ENCODE assay signal across 8 cellular contexts in genomic region chr5:43193171-43193951, GRCh38. TPM values are rescaled to one million over a fixed set of nuclear protein-coding genes. Genes with fewer than 3 reads are reported as not detected.
DNase-seq lines count a peak whose midpoint lies in the region; ATAC-seq and TF ChIP-seq lines count a peak whose summit lies in the region.

No MANE protein-coding gene starts in this region.

- TF ChIP-seq POLR2A in right lobe of liver (IDR thresholded peaks at IDR 0.05), result no peak

- H3K9me3 ChIP-seq in right lobe of liver, result no peaks in the 10 kb centered on the region

- H3K4me1 ChIP-seq in right lobe of liver, result peaks cover 0 to 20% (median 3%) of the 10 kb centered on the region in 4 donors

- no peak overlapping the region for H3K4me3 ChIP-seq in Jurkat, Clone E6-1 (ENCODE audit: low read length)
- peak overlapping the region in 2 of 3 donors; percentile 47 to 51 for H3K4me3 ChIP-seq in right lobe of liver

- 7% methylated on average over 13 of the region's 13 CpGs for WGBS in right lobe of liver (ENCODE audit: insufficient coverage, low coverage, low lambda C conversion rate, missing lambda C conversion rate)

- intact Hi-C loops in dendritic cell treated with granulocyte-macrophage colony-stimulating factor and Interleukin-4, amounts not matched to agents 40 ng/mL and 50 ng/mL, for 4 days (cut with micrococcal nuclease), result no loop called here
- intact Hi-C loops in right lobe of liver (cut with DNase I), result no loop called here

- no peak for TF ChIP-seq CTCF in right lobe of liver (IDR thresholded peaks at IDR 0.05)

- H3K27ac ChIP-seq in right lobe of liver, result no peak overlapping the region

- no peaks in the 10 kb centered on the region for H3K36me3 ChIP-seq in right lobe of liver

- no peaks in the 10 kb centered on the region for H3K9me3 Mint-ChIP-seq in T-helper 2 cell treated with Interferon-gamma antibody and Interleukin-4, amounts not matched to agents 5 μg/mL and 100 μg/mL, for 36 hours
- no peaks in the 10 kb centered on the region for H3K9me3 Mint-ChIP-seq in dendritic cell treated with granulocyte-macrophage colony-stimulating factor and Interleukin-4, amounts not matched to agents 40 ng/mL and 50 ng/mL, for 4 days

- DNase-seq in COLO829 (ENCODE audit: low spot score) (peak; percentile 89), right lobe of liver (no peak)
- DNase-seq in Jurkat, Clone E6-1 (ENCODE audit: low read depth, low spot score), result peak; percentile 49
- peak; percentile 39 for DNase-seq in T-helper 2 cell treated with Interferon-gamma antibody and Interleukin-4, amounts not matched to agents 5 μg/mL and 100 μg/mL, for 36 hours (ENCODE audit: low spot score)
- DNase-seq in stimulated activated CD4-positive, alpha-beta T cell treated with anti-CD3 and anti-CD28 coated beads, Interleukin-4, amount 100 ng/mL, for 4 hours, result peak; percentile 19 to 20

- peaks cover 32% of the 10 kb centered on the region for H3K4me1 Mint-ChIP-seq in T-helper 2 cell treated with Interferon-gamma antibody and Interleukin-4, amounts not matched to agents 5 μg/mL and 100 μg/mL, for 36 hours (ENCODE audit: low read depth)
- H3K4me1 Mint-ChIP-seq in dendritic cell treated with granulocyte-macrophage colony-stimulating factor and Interleukin-4, amounts not matched to agents 40 ng/mL and 50 ng/mL, for 4 days (ENCODE audit: low read depth), result peaks cover 21% of the 10 kb centered on the region

- ATAC-seq in GM21367 (IDR thresholded peaks at IDR 0.05; ENCODE audit: unreplicated experiment), result peak; percentile 48
- ATAC-seq in right lobe of liver, result peak in 2 of 4 donors; percentile 36 to 43
- ATAC-seq in HG03097 (IDR thresholded peaks at IDR 0.05; ENCODE audit: low FRiP score, unreplicated experiment), result no peak

- peaks cover 0 to 4% of the 10 kb centered on the region in 2 donors for H3K27me3 ChIP-seq in right lobe of liver

- H3K27ac Mint-ChIP-seq in T-helper 2 cell treated with Interferon-gamma antibody and Interleukin-4, amounts not matched to agents 5 μg/mL and 100 μg/mL, for 36 hours, result peak overlapping the region; percentile 81
- H3K27ac Mint-ChIP-seq in dendritic cell treated with granulocyte-macrophage colony-stimulating factor and Interleukin-4, amounts not matched to agents 40 ng/mL and 50 ng/mL, for 4 days, result no peak overlapping the region

- H3K27me3 Mint-ChIP-seq in T-helper 2 cell treated with Interferon-gamma antibody and Interleukin-4, amounts not matched to agents 5 μg/mL and 100 μg/mL, for 36 hours (ENCODE audit: low read depth), result peaks cover 18% of the 10 kb centered on the region
- H3K27me3 Mint-ChIP-seq in dendritic cell treated with granulocyte-macrophage colony-stimulating factor and Interleukin-4, amounts not matched to agents 40 ng/mL and 50 ng/mL, for 4 days, result peaks cover 43% of the 10 kb centered on the region

- no peaks in the 10 kb centered on the region for H3K36me3 Mint-ChIP-seq in T-helper 2 cell treated with Interferon-gamma antibody and Interleukin-4, amounts not matched to agents 5 μg/mL and 100 μg/mL, for 36 hours (ENCODE audit: low read depth)
- H3K36me3 Mint-ChIP-seq in dendritic cell treated with granulocyte-macrophage colony-stimulating factor and Interleukin-4, amounts not matched to agents 40 ng/mL and 50 ng/mL, for 4 days (ENCODE audit: low read depth), result no peaks in the 10 kb centered on the region

- peak overlapping the region; percentile 88 for H3K4me3 Mint-ChIP-seq in T-helper 2 cell treated with Interferon-gamma antibody and Interleukin-4, amounts not matched to agents 5 μg/mL and 100 μg/mL, for 36 hours
- peak overlapping the region; percentile 73 for H3K4me3 Mint-ChIP-seq in dendritic cell treated with granulocyte-macrophage colony-stimulating factor and Interleukin-4, amounts not matched to agents 40 ng/mL and 50 ng/mL, for 4 days

RNA-seq across cellular contexts. Expression of gene NIM1K, which starts 1.3 kb away (rescaled TPM):
- not detected for polyA plus RNA-seq in Jurkat, Clone E6-1 (2012; ENCODE audit: insufficient read depth, insufficient read length)
- total RNA-seq in right lobe of liver, result under 1 TPM in 4 of 6 experiments, not detected in 2; 0.06 to 0.55 (median 0.12) TPM

Comparison
In these comparisons a context has a peak if more than half of its experiments do, and no peak if none do; other contexts are left out.
1. DNase-seq: peak in COLO829 (single experiment), Jurkat, Clone E6-1 (single experiment), T-helper 2 cell treated with Interferon-gamma antibody and Interleukin-4, amounts not matched to agents 5 μg/mL and 100 μg/mL, for 36 hours (single experiment) and stimulated activated CD4-positive, alpha-beta T cell treated with anti-CD3 and anti-CD28 coated beads, Interleukin-4, amount 100 ng/mL, for 4 hours (2 of 2); none in right lobe of liver (0 of 3).